8 cellular contexts compared by ENCODE assay signal in genomic region chr4:42995343-42995944, GRCh38.
DNase-seq lines count a peak whose midpoint lies in the region; ATAC-seq and TF ChIP-seq lines count a peak whose summit lies in the region.

No MANE protein-coding gene starts in this region.

- H3K4me3 ChIP-seq in prostate gland = no peak overlapping the region

- DNase-seq in CD1c-positive myeloid dendritic cell (ENCODE audit: extremely low spot score) = peak; percentile 2
- DNase-seq in NCI-H82 treated with DMSO at 0.1 percent for 48 hours (lab: John Stamatoyannopoulos, UW; ENCODE audit: unreplicated experiment) = peak; percentile 36
- DNase-seq in epidermal melanocyte (ENCODE audit: insufficient read length, low spot score) = peak; percentile 25
- no peak for DNase-seq in prostate gland (ENCODE audit: low spot score)
- DNase-seq in activated CD4-positive, alpha-beta T cell treated with anti-CD3 and anti-CD28 coated beads for 1 hour = no peak
- DNase-seq in COR-L47 (lab: John Stamatoyannopoulos, UW) = no peak

- H3K9me3 ChIP-seq in prostate gland = no peaks in the 10 kb centered on the region

- H3K27ac ChIP-seq in prostate gland = no peak overlapping the region

- no peaks in the 10 kb centered on the region for H3K36me3 ChIP-seq in prostate gland

- 37% methylated on average over 6 of the region's 6 CpGs for WGBS in prostate gland

- H3K4me1 ChIP-seq in prostate gland (replicated peaks) = no peaks in the 10 kb centered on the region

- peak; percentile 92 for ATAC-seq in GM18907 (IDR thresholded peaks at IDR 0.05; ENCODE audit: unreplicated experiment)
- ATAC-seq in HG03159 (IDR thresholded peaks at IDR 0.05; ENCODE audit: unreplicated experiment) = peak; percentile 96

- H3K27me3 ChIP-seq in prostate gland (replicated peaks; ENCODE audit: insufficient read depth) = no peaks in the 10 kb centered on the region

- TF ChIP-seq CTCF in prostate gland (IDR thresholded peaks at IDR 0.05) = peak in 3 of 4 experiments; percentile 34 to 46 (median 35)

- TF ChIP-seq POLR2A in prostate gland (IDR thresholded peaks at IDR 0.05) = no peak

- intact Hi-C loops in prostate gland (cut with DNase I) = no loop called here

Comparison
In these comparisons a context has a peak if more than half of its experiments do, and no peak if none do; other contexts are left out.
1. DNase-seq: peak in CD1c-positive myeloid dendritic cell (single experiment), NCI-H82 treated with DMSO at 0.1 percent for 48 hours (single experiment) and epidermal melanocyte (single experiment); none in prostate gland (single experiment), activated CD4-positive, alpha-beta T cell treated with anti-CD3 and anti-CD28 coated beads for 1 hour (single experiment) and COR-L47 (single experiment).